ENCODE assay signal across 1 cellular context in the genomic region with DNA sequence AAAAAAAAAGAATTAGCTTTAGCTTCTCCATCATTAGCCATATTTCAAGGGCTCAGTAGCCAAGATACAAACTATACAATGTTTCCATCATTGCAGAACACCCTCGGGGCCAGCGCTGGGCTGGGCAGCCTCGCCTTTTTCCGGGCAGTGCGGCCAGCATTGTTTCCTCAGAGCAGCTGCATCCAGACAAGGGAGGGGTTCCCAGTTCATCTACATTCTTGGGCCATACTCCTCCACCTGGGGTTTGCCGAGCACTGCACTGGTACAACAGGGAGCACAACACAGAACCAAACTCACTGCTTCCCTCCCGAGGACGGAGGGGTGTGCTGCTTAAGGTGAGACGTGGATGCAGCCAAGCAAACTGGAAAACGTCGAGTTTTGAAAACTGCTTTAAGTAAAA.
TF ChIP-seq lines count a peak whose summit lies in the region.

No MANE protein-coding gene starts in this region.

TF ChIP-seq in H1, 55 proteins besides CTCF, POLR2A, EP300 and RAD21:
- TF ChIP-seq TCF12 (IDR thresholded peaks at IDR 0.05; ENCODE audit: low read depth, low read length) (0 out of 2 replicates have a peak, but pooled peaks have one; percentile 41), SP1 (IDR thresholded peaks at IDR 0.05; ENCODE audit: low read depth, low read length) (no peak)
